Comparison of ENCODE assay signal across 9 cellular contexts in the genomic region with DNA sequence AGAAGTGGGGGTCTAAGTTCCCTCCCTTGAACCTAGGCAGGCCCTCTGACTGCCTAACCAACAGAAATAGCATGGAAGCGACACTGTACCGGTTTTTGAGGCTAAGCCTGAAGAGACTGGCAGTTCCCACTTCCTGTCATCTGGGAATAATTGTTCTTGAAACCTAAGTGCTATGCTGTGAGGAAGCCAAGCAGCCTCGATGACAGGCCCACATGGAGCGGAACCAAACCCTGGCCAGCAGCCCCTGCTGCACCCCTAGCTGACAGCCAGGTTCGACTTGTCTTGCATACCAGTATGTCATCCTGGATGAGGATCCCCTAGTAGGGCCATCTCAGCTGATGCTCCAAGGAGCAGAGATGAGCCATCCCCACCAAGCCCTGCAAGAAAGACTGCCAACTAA. TPM values are rescaled to one million over a fixed set of nuclear protein-coding genes. Genes with fewer than 3 reads are reported as not detected.
DNase-seq lines count a peak whose midpoint lies in the region; ATAC-seq and TF ChIP-seq lines count a peak whose summit lies in the region.
"Had no signal": no experiment of that assay in that cellular context is flagged by ENCODE, and none has a peak within 500 bp of the region (broad histone marks: within the 10 kb centered on the region; RNA-seq: fewer than 3 reads in every experiment).

No MANE protein-coding gene starts in this region.

- DNase-seq in activated CD4-positive, alpha-beta T cell treated with anti-CD3 and anti-CD28 coated beads for 36 hours = no peak
- no peak for DNase-seq in activated CD4-positive, alpha-beta T cell treated with anti-CD3 and anti-CD28 coated beads for 4 hours
- DNase-seq in NCI-H2029 (lab: John Stamatoyannopoulos, UW) (peak; percentile 21), colonic mucosa (no peak), COR-L47 (lab: John Stamatoyannopoulos, UW) (no peak), UCSD-AML1 (lab: John Stamatoyannopoulos, UW; ENCODE audit: unreplicated experiment) (no peak)

- no peaks in the 10 kb centered on the region for H3K36me3 ChIP-seq in colonic mucosa
- H3K36me3 ChIP-seq: SJSA1 had no signal

- POLR2A ChIA-PET in activated CD4-positive, alpha-beta T cell treated with anti-CD3 and anti-CD28 coated beads for 36 hours (lab: Charles Lee) = no interaction called here

- intact Hi-C loops in activated CD4-positive, alpha-beta T cell treated with anti-CD3 and anti-CD28 coated beads for 36 hours (cut with DNase I, micrococcal nuclease) = no loop called here
- intact Hi-C loops in colonic mucosa (cut with DNase I) = no loop called here

- H3K4me3 Mint-ChIP-seq in activated CD4-positive, alpha-beta T cell treated with anti-CD3 and anti-CD28 coated beads for 36 hours = no peak overlapping the region
- H3K4me3 Mint-ChIP-seq in stimulated activated memory B cell treated with anti-CD40 and anti-IgM and Interleukin-4, amounts not matched to agents 10 μg/mL and 1 μg/mL and 100 μg/mL, for 72 hours = no peak overlapping the region

- H3K4me3 ChIP-seq in colonic mucosa = no peak overlapping the region
- H3K4me3 ChIP-seq: SJSA1 had no signal

- CTCF ChIA-PET in activated CD4-positive, alpha-beta T cell treated with anti-CD3 and anti-CD28 coated beads for 36 hours (lab: Charles Lee) = interaction anchor here (0.6 to 1.6 kb wide), 3 partner anchors 12 to 768 kb away, joined by 3 to 4 read pairs (median 3); no protein-coding TSS in a partner anchor

- no peak for ATAC-seq in activated CD4-positive, alpha-beta T cell treated with anti-CD3 and anti-CD28 coated beads for 36 hours
- no peak for ATAC-seq in stimulated activated memory B cell treated with anti-CD40 and anti-IgM and Interleukin-4, amounts not matched to agents 10 μg/mL and 1 μg/mL and 100 μg/mL, for 72 hours
- no peak for ATAC-seq in HG02642 (IDR thresholded peaks at IDR 0.05; ENCODE audit: poor library complexity, unreplicated experiment)

- H3K27ac Mint-ChIP-seq in activated CD4-positive, alpha-beta T cell treated with anti-CD3 and anti-CD28 coated beads for 36 hours = peak overlapping the region; percentile 84
- peak overlapping the region; percentile 79 for H3K27ac Mint-ChIP-seq in stimulated activated memory B cell treated with anti-CD40 and anti-IgM and Interleukin-4, amounts not matched to agents 10 μg/mL and 1 μg/mL and 100 μg/mL, for 72 hours

- H3K9me3 ChIP-seq in colonic mucosa = no peaks in the 10 kb centered on the region
- H3K9me3 ChIP-seq: SJSA1 had no signal

- H3K36me3 Mint-ChIP-seq in activated CD4-positive, alpha-beta T cell treated with anti-CD3 and anti-CD28 coated beads for 36 hours (ENCODE audit: low read depth) = peaks cover 25% of the 10 kb centered on the region
- no peaks in the 10 kb centered on the region for H3K36me3 Mint-ChIP-seq in stimulated activated memory B cell treated with anti-CD40 and anti-IgM and Interleukin-4, amounts not matched to agents 10 μg/mL and 1 μg/mL and 100 μg/mL, for 72 hours

- H3K4me1 ChIP-seq in colonic mucosa = no peaks in the 10 kb centered on the region

- H3K27me3 Mint-ChIP-seq in activated CD4-positive, alpha-beta T cell treated with anti-CD3 and anti-CD28 coated beads for 36 hours = no peaks in the 10 kb centered on the region
- H3K27me3 Mint-ChIP-seq in stimulated activated memory B cell treated with anti-CD40 and anti-IgM and Interleukin-4, amounts not matched to agents 10 μg/mL and 1 μg/mL and 100 μg/mL, for 72 hours = no peaks in the 10 kb centered on the region

- H3K27me3 ChIP-seq in colonic mucosa = no peaks in the 10 kb centered on the region

- no peak overlapping the region for H3K9ac ChIP-seq in colonic mucosa (ENCODE audit: low read depth in 2 of 2, low read length in 2 of 2)

- H3K27ac ChIP-seq in colonic mucosa = peak overlapping the region; percentile 16
- H3K27ac ChIP-seq: SJSA1 had no signal

- peaks cover 81% of the 10 kb centered on the region for H3K4me1 Mint-ChIP-seq in activated CD4-positive, alpha-beta T cell treated with anti-CD3 and anti-CD28 coated beads for 36 hours
- H3K4me1 Mint-ChIP-seq in stimulated activated memory B cell treated with anti-CD40 and anti-IgM and Interleukin-4, amounts not matched to agents 10 μg/mL and 1 μg/mL and 100 μg/mL, for 72 hours = peaks cover 55% of the 10 kb centered on the region

- H3K9me3 Mint-ChIP-seq in activated CD4-positive, alpha-beta T cell treated with anti-CD3 and anti-CD28 coated beads for 36 hours (ENCODE audit: low read depth) = peaks cover 5% of the 10 kb centered on the region
- H3K9me3 Mint-ChIP-seq in stimulated activated memory B cell treated with anti-CD40 and anti-IgM and Interleukin-4, amounts not matched to agents 10 μg/mL and 1 μg/mL and 100 μg/mL, for 72 hours = peaks cover 4% of the 10 kb centered on the region

- no peak for TF ChIP-seq CTCF in colonic mucosa (IDR thresholded peaks at IDR 0.05)

RNA-seq across cellular contexts. Expression of a gene that starts 6.4 kb away (rescaled TPM):
- total RNA-seq in activated CD4-positive, alpha-beta T cell treated with anti-CD3 and anti-CD28 coated beads for 36 hours = 10 to 100 TPM in 1 of 2 experiments, 1 to 10 TPM in 1; 9.4 to 11.2 TPM
- under 1 TPM; 0.37 to 0.66 TPM for total RNA-seq in colonic mucosa
- total RNA-seq: SJSA1 had no signal

Comparison
In these comparisons a context has a peak if more than half of its experiments do, and no peak if none do; other contexts are left out.
1. RNA of a gene that starts 6.4 kb away (total RNA-seq): 9.4 to 11.2 TPM in activated CD4-positive, alpha-beta T cell treated with anti-CD3 and anti-CD28 coated beads for 36 hours; 0.37 to 0.66 TPM in colonic mucosa; every median in the first group is over 4 times any median in the second.